In genomic region chr5:66959668-66960067, GRCh38 we compare ENCODE assay signal across 10 cellular contexts.
A peak's percentile ranks its signal among the peaks of the same experiment; 100 is the strongest.
DNase-seq lines count a peak whose midpoint lies in the region; ATAC-seq, FAIRE-seq and TF ChIP-seq lines count a peak whose summit lies in the region.
"Had no signal": no experiment of that assay in that cellular context is flagged by ENCODE, and none has a peak within 500 bp of the region (broad histone marks: within the 10 kb centered on the region; RNA-seq: fewer than 3 reads in every experiment).

No MANE protein-coding gene starts in this region.

- H3K4me2 ChIP-seq in smooth muscle cell, result peak overlapping the region; percentile 81

- no peaks in the 10 kb centered on the region for H3K9me3 ChIP-seq in HUES64 (ENCODE audit: insufficient read depth, low read depth, low read length)
- no peaks in the 10 kb centered on the region for H3K9me3 ChIP-seq in ascending aorta
- H3K9me3 ChIP-seq in smooth muscle cell (replicated peaks; ENCODE audit: low read depth), result no peaks in the 10 kb centered on the region
- H3K9me3 ChIP-seq: Peyer's patch had no signal

- H3K4me1 ChIP-seq in HUES64 (ENCODE audit: insufficient read depth, low read length) (peaks cover 53% of the 10 kb centered on the region), ascending aorta (peaks cover 0 to 9% of the 10 kb centered on the region in 2 donors), smooth muscle cell (ENCODE audit: low read depth) (peaks cover 23% of the 10 kb centered on the region)

- TF ChIP-seq CTCF in ascending aorta (IDR thresholded peaks at IDR 0.05) (no peak), smooth muscle cell (IDR thresholded peaks at IDR 0.05; ENCODE audit: borderline replicate concordance, insufficient read depth, poor library complexity, severe bottlenecking) (no peak)

- H3K9ac ChIP-seq in HUES64 (ENCODE audit: low read depth, low read length), result peak overlapping the region; percentile 17; the same call in 1 of the 2 replicates
- H3K9ac ChIP-seq in smooth muscle cell (ENCODE audit: low read depth), result peak overlapping the region; percentile 49

- peak overlapping the region; percentile 43 for H3K4me3 ChIP-seq in HUES64 (ENCODE audit: low read length)
- H3K4me3 ChIP-seq in ascending aorta, result peak overlapping the region; percentile 40 to 66
- peak overlapping the region; percentile 40 for H3K4me3 ChIP-seq in smooth muscle cell

- H3K27ac ChIP-seq in HUES64 (ENCODE audit: low read depth, low read length), result peak overlapping the region; percentile 64; the same call in 1 of the 2 replicates
- peak overlapping the region in 1 of 2 donors; percentile 2 for H3K27ac ChIP-seq in ascending aorta
- H3K27ac ChIP-seq in smooth muscle cell (ENCODE audit: low read depth), result peak overlapping the region; percentile 83

- no peaks in the 10 kb centered on the region for H3K36me3 ChIP-seq in HUES64 (ENCODE audit: insufficient read depth, low read length)
- no peaks in the 10 kb centered on the region for H3K36me3 ChIP-seq in ascending aorta
- H3K36me3 ChIP-seq in smooth muscle cell (ENCODE audit: low read depth), result no peaks in the 10 kb centered on the region
- H3K36me3 ChIP-seq: Peyer's patch had no signal

- H3K27me3 ChIP-seq in HUES64 (ENCODE audit: insufficient read depth, low read length), result no peaks in the 10 kb centered on the region
- no peaks in the 10 kb centered on the region for H3K27me3 ChIP-seq in ascending aorta
- H3K27me3 ChIP-seq in smooth muscle cell (ENCODE audit: low read depth), result no peaks in the 10 kb centered on the region
- H3K27me3 ChIP-seq: Peyer's patch had no signal

- intact Hi-C loops in ascending aorta (cut with DNase I), result loop anchor here (5.0 kb wide), 1 partner anchor 43 kb away; no protein-coding TSS in a partner anchor

- FAIRE-seq in islet of Langerhans (lab: Jason Lieb, UNC) (peak; percentile 98), frontal cortex (lab: Jason Lieb, UNC) (no peak)
- FAIRE-seq: endothelial cell of umbilical vein had no signal

- H2AFZ ChIP-seq in smooth muscle cell (ENCODE audit: low read depth), result no peak overlapping the region

- H3K79me2 ChIP-seq in smooth muscle cell (ENCODE audit: low read depth), result no peaks in the 10 kb centered on the region

- H4K20me1 ChIP-seq in smooth muscle cell (ENCODE audit: low read depth), result no peaks in the 10 kb centered on the region

- peaks cover 14% of the 10 kb centered on the region for H3F3A ChIP-seq in smooth muscle cell (ENCODE audit: low read depth)

- 45% methylated on average over 2 of the region's 2 CpGs for WGBS in HUES64
- WGBS in smooth muscle cell (ENCODE audit: low lambda C conversion rate), result 23% methylated on average over 2 of the region's 2 CpGs

- DNase-seq in ascending aorta (ENCODE audit: low spot score in 2 of 2) (no peak), smooth muscle cell (lab: John Stamatoyannopoulos, UW; ENCODE audit: unreplicated experiment) (no peak), COLO668 (lab: John Stamatoyannopoulos, UW; ENCODE audit: unreplicated experiment) (no peak), frontal cortex (ENCODE audit: low spot score in 2 of 2) (no peak), NCI-H1048 (lab: John Stamatoyannopoulos, UW) (no peak)
- DNase-seq: Peyer's patch had no signal

- no peak for ATAC-seq in GM21526 (IDR thresholded peaks at IDR 0.05; ENCODE audit: low FRiP score, unreplicated experiment)
